ENCODE assay signal across 1 cellular context in the genomic region with DNA sequence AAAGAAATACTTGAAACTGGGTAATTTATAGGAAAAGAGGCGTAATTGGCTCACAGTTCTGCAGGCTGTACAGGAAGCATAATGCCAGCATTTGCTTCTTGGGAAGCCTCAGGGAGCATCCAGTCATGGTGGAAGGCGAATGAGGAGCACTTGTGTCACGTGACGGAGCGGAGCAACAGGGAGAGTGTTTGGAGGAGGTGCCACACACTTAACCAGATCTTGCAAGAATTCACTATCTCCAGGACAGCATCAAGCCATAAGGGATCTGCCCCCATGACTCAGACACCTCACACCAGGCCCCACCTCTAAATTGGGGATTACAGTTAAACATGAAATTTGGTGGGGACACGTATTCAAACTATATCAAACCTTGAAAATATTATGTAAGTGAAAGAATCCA.
TF ChIP-seq lines count a peak whose summit lies in the region.

No MANE protein-coding gene starts in this region.

TF ChIP-seq in K562, 482 proteins besides CTCF, POLR2A, EP300 and RAD21 (continued from another document):
- TF ChIP-seq, protein P1, sequence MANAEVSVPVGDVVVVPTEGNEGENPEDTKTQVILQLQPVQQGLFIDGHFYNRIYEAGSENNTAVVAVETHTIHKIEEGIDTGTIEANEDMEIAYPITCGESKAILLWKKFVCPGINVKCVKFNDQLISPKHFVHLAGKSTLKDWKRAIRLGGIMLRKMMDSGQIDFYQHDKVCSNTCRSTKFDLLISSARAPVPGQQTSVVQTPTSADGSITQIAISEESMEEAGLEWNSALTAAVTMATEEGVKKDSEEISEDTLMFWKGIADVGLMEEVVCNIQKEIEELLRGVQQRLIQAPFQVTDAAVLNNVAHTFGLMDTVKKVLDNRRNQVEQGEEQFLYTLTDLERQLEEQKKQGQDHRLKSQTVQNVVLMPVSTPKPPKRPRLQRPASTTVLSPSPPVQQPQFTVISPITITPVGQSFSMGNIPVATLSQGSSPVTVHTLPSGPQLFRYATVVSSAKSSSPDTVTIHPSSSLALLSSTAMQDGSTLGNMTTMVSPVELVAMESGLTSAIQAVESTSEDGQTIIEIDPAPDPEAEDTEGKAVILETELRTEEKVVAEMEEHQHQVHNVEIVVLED (CRISPR knock-in tag; IDR thresholded peaks at IDR 0.05): no peak
- TF ChIP-seq ZNF140 (CRISPR knock-in tag; IDR thresholded peaks at IDR 0.05) (no peak), JUND (IDR thresholded peaks at IDR 0.05; ENCODE audit: borderline replicate concordance, low read depth, low read length) (0 out of 2 replicates have a peak, but pooled peaks have one; percentile 13), JUND (tag; IDR thresholded peaks at IDR 0.05; ENCODE audit: borderline replicate concordance, low read depth, low read length) (no peak), ZNF764 (CRISPR knock-in tag; IDR thresholded peaks at IDR 0.05; ENCODE audit: low read depth) (no peak), JUNB (CRISPR knock-in tag; conservative IDR thresholded peaks at IDR 0.05) (no peak), RAD51 (IDR thresholded peaks at IDR 0.05; ENCODE audit: borderline replicate concordance, low read depth) (peak; percentile 82), CSDE1 (IDR thresholded peaks at IDR 0.05) (no peak), EGR1 (conservative IDR thresholded peaks at IDR 0.05) (no peak), MCM5 (IDR thresholded peaks at IDR 0.05; ENCODE audit: low read depth) (no peak), CBFA2T2 (conservative IDR thresholded peaks at IDR 0.05) (peak; percentile 27; the same call in 1 of the 2 replicates), JUN (IDR thresholded peaks at IDR 0.05; ENCODE audit: borderline replicate concordance, low read depth, low read length) (no peak), JUN (CRISPR knock-in tag; IDR thresholded peaks at IDR 0.05; ENCODE audit: borderline replicate concordance) (no peak), STAT5A (IDR thresholded peaks at IDR 0.05; ENCODE audit: borderline replicate concordance, low read length) (no peak), ZNF431 (CRISPR knock-in tag; IDR thresholded peaks at IDR 0.05) (no peak), PHTF2 (CRISPR knock-in tag; IDR thresholded peaks at IDR 0.05) (no peak)
- TF ChIP-seq, protein P2, sequence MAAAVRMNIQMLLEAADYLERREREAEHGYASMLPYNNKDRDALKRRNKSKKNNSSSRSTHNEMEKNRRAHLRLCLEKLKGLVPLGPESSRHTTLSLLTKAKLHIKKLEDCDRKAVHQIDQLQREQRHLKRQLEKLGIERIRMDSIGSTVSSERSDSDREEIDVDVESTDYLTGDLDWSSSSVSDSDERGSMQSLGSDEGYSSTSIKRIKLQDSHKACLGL (CRISPR knock-in tag; IDR thresholded peaks at IDR 0.05; ENCODE audit: borderline replicate concordance, poor library complexity, severe bottlenecking): no peak
- TF ChIP-seq, protein P3, sequence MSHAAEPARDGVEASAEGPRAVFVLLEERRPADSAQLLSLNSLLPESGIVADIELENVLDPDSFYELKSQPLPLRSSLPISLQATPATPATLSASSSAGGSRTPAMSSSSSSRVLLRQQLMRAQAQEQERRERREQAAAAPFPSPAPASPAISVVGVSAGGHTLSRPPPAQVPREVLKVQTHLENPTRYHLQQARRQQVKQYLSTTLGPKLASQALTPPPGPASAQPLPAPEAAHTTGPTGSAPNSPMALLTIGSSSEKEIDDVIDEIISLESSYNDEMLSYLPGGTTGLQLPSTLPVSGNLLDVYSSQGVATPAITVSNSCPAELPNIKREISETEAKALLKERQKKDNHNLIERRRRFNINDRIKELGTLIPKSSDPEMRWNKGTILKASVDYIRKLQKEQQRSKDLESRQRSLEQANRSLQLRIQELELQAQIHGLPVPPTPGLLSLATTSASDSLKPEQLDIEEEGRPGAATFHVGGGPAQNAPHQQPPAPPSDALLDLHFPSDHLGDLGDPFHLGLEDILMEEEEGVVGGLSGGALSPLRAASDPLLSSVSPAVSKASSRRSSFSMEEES (CRISPR knock-in tag; IDR thresholded peaks at IDR 0.05): peak; percentile 76
- TF ChIP-seq, protein P4, sequence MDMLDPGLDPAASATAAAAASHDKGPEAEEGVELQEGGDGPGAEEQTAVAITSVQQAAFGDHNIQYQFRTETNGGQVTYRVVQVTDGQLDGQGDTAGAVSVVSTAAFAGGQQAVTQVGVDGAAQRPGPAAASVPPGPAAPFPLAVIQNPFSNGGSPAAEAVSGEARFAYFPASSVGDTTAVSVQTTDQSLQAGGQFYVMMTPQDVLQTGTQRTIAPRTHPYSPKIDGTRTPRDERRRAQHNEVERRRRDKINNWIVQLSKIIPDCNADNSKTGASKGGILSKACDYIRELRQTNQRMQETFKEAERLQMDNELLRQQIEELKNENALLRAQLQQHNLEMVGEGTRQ (CRISPR knock-in tag; IDR thresholded peaks at IDR 0.05): peak; percentile 84
- TF ChIP-seq, protein P5, sequence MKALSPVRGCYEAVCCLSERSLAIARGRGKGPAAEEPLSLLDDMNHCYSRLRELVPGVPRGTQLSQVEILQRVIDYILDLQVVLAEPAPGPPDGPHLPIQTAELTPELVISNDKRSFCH (CRISPR knock-in tag; IDR thresholded peaks at IDR 0.05): no peak
- TF ChIP-seq, protein P5 (tag; IDR thresholded peaks at IDR 0.05): no peak
- TF ChIP-seq, protein P6, sequence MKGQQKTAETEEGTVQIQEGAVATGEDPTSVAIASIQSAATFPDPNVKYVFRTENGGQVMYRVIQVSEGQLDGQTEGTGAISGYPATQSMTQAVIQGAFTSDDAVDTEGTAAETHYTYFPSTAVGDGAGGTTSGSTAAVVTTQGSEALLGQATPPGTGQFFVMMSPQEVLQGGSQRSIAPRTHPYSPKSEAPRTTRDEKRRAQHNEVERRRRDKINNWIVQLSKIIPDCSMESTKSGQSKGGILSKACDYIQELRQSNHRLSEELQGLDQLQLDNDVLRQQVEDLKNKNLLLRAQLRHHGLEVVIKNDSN (CRISPR knock-in tag; IDR thresholded peaks at IDR 0.05): peak; percentile 73
